Comparison of ENCODE assay signal across 13 cellular contexts in genomic region chr7:150971242-150972048, GRCh38. TPM values are rescaled to one million over a fixed set of nuclear protein-coding genes. Genes with fewer than 3 reads are reported as not detected.
A peak's percentile ranks its signal among the peaks of the same experiment; 100 is the strongest.
DNase-seq lines count a peak whose midpoint lies in the region; ATAC-seq, FAIRE-seq and TF ChIP-seq lines count a peak whose summit lies in the region.
"Had no signal": no experiment of that assay in that cellular context is flagged by ENCODE, and none has a peak within 500 bp of the region (broad histone marks: within the 10 kb centered on the region; RNA-seq: fewer than 3 reads in every experiment).

No MANE protein-coding gene starts in this region.

- no TSS peak for BruUV-seq in HepG2 (replicated peaks; lab: Mats Ljungman, UMichigan)

- peaks cover 18% of the 10 kb centered on the region for H3K4me1 ChIP-seq in HepG2 (ENCODE audit: insufficient read depth, low read length)
- H3K4me1 ChIP-seq: foreskin keratinocyte had no signal

- peak overlapping the region; percentile 80 for H3K27ac Mint-ChIP-seq in WTC11
- peak overlapping the region; percentile 5 for H3K27ac Mint-ChIP-seq in stimulated activated memory B cell treated with anti-CD40 and anti-IgM and Interleukin-4, amounts not matched to agents 10 μg/mL and 1 μg/mL and 100 μg/mL, for 72 hours
- H3K27ac Mint-ChIP-seq: activated naive CD8-positive, alpha-beta T cell had no signal

- peaks cover 13% of the 10 kb centered on the region for H3K27me3 Mint-ChIP-seq in WTC11 (ENCODE audit: low read depth)
- H3K27me3 Mint-ChIP-seq in stimulated activated memory B cell treated with anti-CD40 and anti-IgM and Interleukin-4, amounts not matched to agents 10 μg/mL and 1 μg/mL and 100 μg/mL, for 72 hours = peaks cover 7% of the 10 kb centered on the region
- H3K27me3 Mint-ChIP-seq: activated naive CD8-positive, alpha-beta T cell had no signal

- H3K36me3 ChIP-seq in HepG2 (replicated peaks in 1 of 2; ENCODE audit: control insufficient read depth in 1 of 2, insufficient read depth in 2 of 2, low read length in 2 of 2) = no peaks in the 10 kb centered on the region
- H3K36me3 ChIP-seq: tibial nerve had no signal

- TF ChIP-seq RAD21 in HepG2 (CRISPR knock-in tag; IDR thresholded peaks at IDR 0.05) = no peak

- ATAC-seq in WTC11 (no peak), HepG2 (no peak), GM19023 (IDR thresholded peaks at IDR 0.05; ENCODE audit: unreplicated experiment) (no peak)
- ATAC-seq in stimulated activated memory B cell treated with anti-CD40 and anti-IgM and Interleukin-4, amounts not matched to agents 10 μg/mL and 1 μg/mL and 100 μg/mL, for 72 hours = no peak
- ATAC-seq: foreskin keratinocyte had no signal

- no peaks in the 10 kb centered on the region for H3K36me3 Mint-ChIP-seq in WTC11
- H3K36me3 Mint-ChIP-seq in stimulated activated memory B cell treated with anti-CD40 and anti-IgM and Interleukin-4, amounts not matched to agents 10 μg/mL and 1 μg/mL and 100 μg/mL, for 72 hours = no peaks in the 10 kb centered on the region
- H3K36me3 Mint-ChIP-seq: activated naive CD8-positive, alpha-beta T cell had no signal

- no peak overlapping the region for H2AFZ ChIP-seq in HepG2 (ENCODE audit: low read length)

- FAIRE-seq in HepG2 (lab: Jason Lieb, UNC) = no peak

- H3K9me3 ChIP-seq in HepG2 (ENCODE audit: low read length) = no peaks in the 10 kb centered on the region
- H3K9me3 ChIP-seq: tibial nerve had no signal

- no peak overlapping the region for H3K4me2 ChIP-seq in HepG2 (ENCODE audit: low read depth, low read length)

- no peaks in the 10 kb centered on the region for H3K79me2 ChIP-seq in HepG2 (ENCODE audit: insufficient read depth, low read length)

- TF ChIP-seq EP300 in HepG2 (IDR thresholded peaks at IDR 0.05; ENCODE audit: low read depth in 2 of 2, low read length in 2 of 2) (no peak), HepG2 (CRISPR knock-in tag; IDR thresholded peaks at IDR 0.05; ENCODE audit: borderline replicate concordance) (no peak)

- intact Hi-C loops in HepG2 (cut with micrococcal nuclease; ENCODE audit: unreplicated experiment) = no loop called here

- H3K4me3 Mint-ChIP-seq in WTC11 = no peak overlapping the region
- H3K4me3 Mint-ChIP-seq in stimulated activated memory B cell treated with anti-CD40 and anti-IgM and Interleukin-4, amounts not matched to agents 10 μg/mL and 1 μg/mL and 100 μg/mL, for 72 hours = no peak overlapping the region
- H3K4me3 Mint-ChIP-seq: activated naive CD8-positive, alpha-beta T cell had no signal

- in situ Hi-C loops in HepG2 (cut with HindIII; ENCODE audit: extremely low pct_ligation_motif_present, low pct_unique_long_range_greater_than_20kb) = no loop called here

- no peaks in the 10 kb centered on the region for H3K9me3 Mint-ChIP-seq in WTC11
- H3K9me3 Mint-ChIP-seq in stimulated activated memory B cell treated with anti-CD40 and anti-IgM and Interleukin-4, amounts not matched to agents 10 μg/mL and 1 μg/mL and 100 μg/mL, for 72 hours = no peaks in the 10 kb centered on the region

- H3K9ac ChIP-seq in HepG2 (ENCODE audit: insufficient read depth, low read depth, low read length) = no peak overlapping the region

- peaks cover 48% of the 10 kb centered on the region for H3K4me1 Mint-ChIP-seq in WTC11
- H3K4me1 Mint-ChIP-seq in stimulated activated memory B cell treated with anti-CD40 and anti-IgM and Interleukin-4, amounts not matched to agents 10 μg/mL and 1 μg/mL and 100 μg/mL, for 72 hours = peaks cover 32% of the 10 kb centered on the region

- no peak for TF ChIP-seq POLR2A in HepG2 (IDR thresholded peaks at IDR 0.05; ENCODE audit: insufficient read depth in 1 of 2, low read depth in 2 of 2, low read length in 2 of 2)

- H3K27me3 ChIP-seq in HepG2 (ENCODE audit: control insufficient read depth in 1 of 2, insufficient read depth in 2 of 2, low read length in 2 of 2) = peaks cover 25 to 89% of the 10 kb centered on the region in 2 experiments

- H3K4me3 ChIP-seq in HepG2 (replicated peaks in 1 of 3; ENCODE audit: insufficient read depth in 1 of 3, low read depth in 2 of 3, low read length in 3 of 3) = no peak overlapping the region
- H3K4me3 ChIP-seq: tibial nerve had no signal

- peaks cover 5% of the 10 kb centered on the region; the same call in 1 of the 2 replicates for H4K20me1 ChIP-seq in HepG2 (ENCODE audit: insufficient read depth, low read length)

- no peak overlapping the region for H3K27ac ChIP-seq in HepG2 (ENCODE audit: extremely low read length, insufficient read depth, low read length)
- H3K27ac ChIP-seq: foreskin keratinocyte, tibial nerve had no signal

- WGBS in HepG2 (ENCODE audit: low lambda C conversion rate) = 6% methylated on average over 9 of the region's 17 CpGs

- DNase-seq in NCI-H1417 (lab: John Stamatoyannopoulos, UW) (peak; percentile 19 to 87 (median 85)), NCI-H1417 treated with DMSO at 0.1 percent for 48 hours (lab: John Stamatoyannopoulos, UW) (no peak), WTC11 (ENCODE audit: low spot score) (no peak), HepG2 (ENCODE audit: low spot score) (no peak), NOMO-1 (lab: John Stamatoyannopoulos, UW; ENCODE audit: unreplicated experiment in 2 of 2) (no peak)
- DNase-seq in effector CD4-positive, alpha-beta T cell = no peak
- DNase-seq: cortex of kidney, foreskin keratinocyte had no signal

- CTCF ChIA-PET in WTC11 (lab: Charles Lee) (interaction anchor here (0.6 to 6.0 kb wide), 8 partner anchors 8 to 558 kb away, joined by 3 to 50 read pairs (median 8); no protein-coding TSS in a partner anchor), HepG2 (lab: Yijun Ruan, JAX; ENCODE audit: low intra/inter-chr PET ratio, low total read pairs) (no interaction called here)

- TF ChIP-seq CTCF in WTC11 (IDR thresholded peaks at IDR 0.05) (no peak), HepG2 (CRISPR knock-in tag; IDR thresholded peaks at IDR 0.05) (no peak)

- POLR2A ChIA-PET in WTC11 (lab: Charles Lee) = no interaction called here
- POLR2A ChIA-PET in HepG2 (lab: Yijun Ruan, JAX) = no interaction called here

RNA-seq across cellular contexts. Expression of gene KCNH2, which starts 6.7 kb away (rescaled TPM):
- 13.9 to 16.2 TPM (median 14.6 TPM) in 3 replicates for total RNA-seq in WTC11 (2021)
- 0.11 TPM in 1 of 2 replicates, not detected in the other for total RNA-seq in HepG2 (2016; rRNA removed; fragmentation: Illumina TruSeq; extraction: Trizol)
- total RNA-seq in HepG2 (2016; cell fraction: cytosol; rRNA removed; fragmentation: Illumina TruSeq; extraction: Trizol; ENCODE audit: low read depth) = not detected in 2 replicates
- total RNA-seq in HepG2 (2016; cell fraction: insoluble cytoplasmic fraction; rRNA removed; fragmentation: Illumina TruSeq; extraction: Trizol) = 0.13 TPM in 1 of 2 replicates, not detected in the other
- total RNA-seq in HepG2 (2016; cell fraction: membrane; rRNA removed; fragmentation: Illumina TruSeq; extraction: Trizol) = 0.07 and 0.09 TPM in 2 replicates
- total RNA-seq in HepG2 (2016; cell fraction: nucleus; rRNA removed; fragmentation: Illumina TruSeq; extraction: Trizol) = 0.09 and 0.28 TPM in 2 replicates
- 0.09 and 0.12 TPM in 2 replicates for polyA plus RNA-seq in HepG2 (2011; rRNA removed)
- polyA plus RNA-seq in HepG2 (2011; cell fraction: cytosol; rRNA removed) = 0.09 and 0.11 TPM in 2 replicates
- polyA plus RNA-seq in HepG2 (2011; cell fraction: nucleus; rRNA removed) = 0.32 and 0.38 TPM in 2 replicates
- polyA plus RNA-seq in HepG2 (2012) = 0.07 TPM in 1 of 2 replicates, not detected in the other
- 0.03 TPM in 1 of 2 replicates, not detected in the other for polyA plus RNA-seq in HepG2 (2016; cell fraction: cytosol; fragmentation: Illumina TruSeq; extraction: Trizol; ENCODE audit: low read depth)
- not detected in 2 replicates for polyA plus RNA-seq in HepG2 (2016; cell fraction: insoluble cytoplasmic fraction; fragmentation: Illumina TruSeq; extraction: Trizol; ENCODE audit: low read depth)
- 0.06 TPM in 1 of 2 replicates, not detected in the other for polyA plus RNA-seq in HepG2 (2016; cell fraction: membrane; fragmentation: Illumina TruSeq; extraction: Trizol; ENCODE audit: low read depth)
- not detected in 2 replicates for polyA plus RNA-seq in HepG2 (2016; cell fraction: nucleus; fragmentation: Illumina TruSeq; extraction: Trizol; ENCODE audit: insufficient read depth, low read depth)
- 0.74 and 1.2 TPM in 2 replicates for polyA minus RNA-seq in HepG2 (2011; rRNA and poly(A)+ RNA removed; ENCODE audit: low replicate concordance)
- polyA minus RNA-seq in HepG2 (2011; cell fraction: cytosol; rRNA and poly(A)+ RNA removed) = 0.30 TPM in 1 of 2 replicates, not detected in the other
- polyA minus RNA-seq in HepG2 (2011; cell fraction: nucleus; rRNA and poly(A)+ RNA removed) = 0.13 TPM in 1 of 2 replicates, not detected in the other
- total RNA-seq: foreskin keratinocyte had no signal
- polyA plus RNA-seq: foreskin keratinocyte had no signal

RNA-seq across cellular contexts. Expression of gene NOS3, which starts 19.4 kb away (rescaled TPM):
- total RNA-seq in WTC11 (2021) (5.7 to 7.0 TPM (median 6.6 TPM) in 3 replicates), HepG2 (2016; rRNA removed; fragmentation: Illumina TruSeq; extraction: Trizol) (3.7 and 4.8 TPM in 2 replicates)
- total RNA-seq in HepG2 (2016; cell fraction: cytosol; rRNA removed; fragmentation: Illumina TruSeq; extraction: Trizol; ENCODE audit: low read depth) = 2.6 and 2.9 TPM in 2 replicates
- total RNA-seq in HepG2 (2016; cell fraction: insoluble cytoplasmic fraction; rRNA removed; fragmentation: Illumina TruSeq; extraction: Trizol) = 4.2 and 4.4 TPM in 2 replicates
- 3.6 and 5.1 TPM in 2 replicates for total RNA-seq in HepG2 (2016; cell fraction: membrane; rRNA removed; fragmentation: Illumina TruSeq; extraction: Trizol)
- 3.2 and 5.3 TPM in 2 replicates for total RNA-seq in HepG2 (2016; cell fraction: nucleus; rRNA removed; fragmentation: Illumina TruSeq; extraction: Trizol)
- polyA plus RNA-seq in HepG2 (2011; rRNA removed) = 7.5 and 10.1 TPM in 2 replicates
- polyA plus RNA-seq in HepG2 (2011; cell fraction: cytosol; rRNA removed) = 5.8 and 10.0 TPM in 2 replicates
- polyA plus RNA-seq in HepG2 (2011; cell fraction: nucleus; rRNA removed) = 17.6 and 19.9 TPM in 2 replicates
- polyA plus RNA-seq in HepG2 (2012) = 4.8 and 5.0 TPM in 2 replicates
- polyA plus RNA-seq in HepG2 (2016; cell fraction: cytosol; fragmentation: Illumina TruSeq; extraction: Trizol; ENCODE audit: low read depth) = 3.9 and 4.8 TPM in 2 replicates
- 7.8 and 8.1 TPM in 2 replicates for polyA plus RNA-seq in HepG2 (2016; cell fraction: insoluble cytoplasmic fraction; fragmentation: Illumina TruSeq; extraction: Trizol; ENCODE audit: low read depth)
- 5.6 and 8.0 TPM in 2 replicates for polyA plus RNA-seq in HepG2 (2016; cell fraction: membrane; fragmentation: Illumina TruSeq; extraction: Trizol; ENCODE audit: low read depth)
- polyA plus RNA-seq in HepG2 (2016; cell fraction: nucleus; fragmentation: Illumina TruSeq; extraction: Trizol; ENCODE audit: insufficient read depth, low read depth) = 5.7 and 8.2 TPM in 2 replicates
- 0.65 and 23.1 TPM in 2 replicates for polyA minus RNA-seq in HepG2 (2011; rRNA and poly(A)+ RNA removed; ENCODE audit: low replicate concordance)
- polyA minus RNA-seq in HepG2 (2011; cell fraction: cytosol; rRNA and poly(A)+ RNA removed) = 8.4 and 12.0 TPM in 2 replicates
- 5.0 and 6.3 TPM in 2 replicates for polyA minus RNA-seq in HepG2 (2011; cell fraction: nucleus; rRNA and poly(A)+ RNA removed)

RNA-seq across cellular contexts. Expression of gene ATG9B, which starts 52.8 kb away (rescaled TPM):
- total RNA-seq in WTC11 (2021) = 2.4 to 3.8 TPM (median 2.4 TPM) in 3 replicates
- total RNA-seq in HepG2 (2016; rRNA removed; fragmentation: Illumina TruSeq; extraction: Trizol) = not detected in 2 replicates
- total RNA-seq in HepG2 (2016; cell fraction: cytosol; rRNA removed; fragmentation: Illumina TruSeq; extraction: Trizol; ENCODE audit: low read depth) = 0.18 TPM in 1 of 2 replicates, not detected in the other
- total RNA-seq in HepG2 (2016; cell fraction: insoluble cytoplasmic fraction; rRNA removed; fragmentation: Illumina TruSeq; extraction: Trizol) = 0.04 TPM in 1 of 2 replicates, not detected in the other
- not detected in 2 replicates for total RNA-seq in HepG2 (2016; cell fraction: membrane; rRNA removed; fragmentation: Illumina TruSeq; extraction: Trizol)
- total RNA-seq in HepG2 (2016; cell fraction: nucleus; rRNA removed; fragmentation: Illumina TruSeq; extraction: Trizol) = 0.13 TPM in 1 of 2 replicates, not detected in the other
- polyA plus RNA-seq in HepG2 (2011; rRNA removed) = 0.24 and 0.39 TPM in 2 replicates
- 0.13 and 0.15 TPM in 2 replicates for polyA plus RNA-seq in HepG2 (2011; cell fraction: cytosol; rRNA removed)
- 2.9 and 3.2 TPM in 2 replicates for polyA plus RNA-seq in HepG2 (2011; cell fraction: nucleus; rRNA removed)
- 0.51 and 0.72 TPM in 2 replicates for polyA plus RNA-seq in HepG2 (2012)
- not detected in 2 replicates for polyA plus RNA-seq in HepG2 (2016; cell fraction: cytosol; fragmentation: Illumina TruSeq; extraction: Trizol; ENCODE audit: low read depth)
- not detected in 2 replicates for polyA plus RNA-seq in HepG2 (2016; cell fraction: insoluble cytoplasmic fraction; fragmentation: Illumina TruSeq; extraction: Trizol; ENCODE audit: low read depth)
- not detected in 2 replicates for polyA plus RNA-seq in HepG2 (2016; cell fraction: membrane; fragmentation: Illumina TruSeq; extraction: Trizol; ENCODE audit: low read depth)
- 0.12 and 0.88 TPM in 2 replicates for polyA plus RNA-seq in HepG2 (2016; cell fraction: nucleus; fragmentation: Illumina TruSeq; extraction: Trizol; ENCODE audit: insufficient read depth, low read depth)
- 0.08 TPM in 1 of 2 replicates, not detected in the other for polyA minus RNA-seq in HepG2 (2011; rRNA and poly(A)+ RNA removed; ENCODE audit: low replicate concordance)
- not detected in 2 replicates for polyA minus RNA-seq in HepG2 (2011; cell fraction: cytosol; rRNA and poly(A)+ RNA removed)
- polyA minus RNA-seq in HepG2 (2011; cell fraction: nucleus; rRNA and poly(A)+ RNA removed) = 0.25 and 0.26 TPM in 2 replicates
- total RNA-seq: posterior vena cava, tibial nerve had no signal

RNA-seq across cellular contexts. Expression of gene ABCB8, which starts 56.8 kb away (rescaled TPM):
- total RNA-seq in WTC11 (2021) (27.9 to 35.9 TPM (median 28.4 TPM) in 3 replicates), HepG2 (2016; rRNA removed; fragmentation: Illumina TruSeq; extraction: Trizol) (7.2 and 16.7 TPM in 2 replicates)
- 1.1 and 2.0 TPM in 2 replicates for total RNA-seq in HepG2 (2016; cell fraction: cytosol; rRNA removed; fragmentation: Illumina TruSeq; extraction: Trizol; ENCODE audit: low read depth)
- total RNA-seq in HepG2 (2016; cell fraction: insoluble cytoplasmic fraction; rRNA removed; fragmentation: Illumina TruSeq; extraction: Trizol) = 7.2 and 16.4 TPM in 2 replicates
- 3.4 and 3.7 TPM in 2 replicates for total RNA-seq in HepG2 (2016; cell fraction: membrane; rRNA removed; fragmentation: Illumina TruSeq; extraction: Trizol)
- total RNA-seq in HepG2 (2016; cell fraction: nucleus; rRNA removed; fragmentation: Illumina TruSeq; extraction: Trizol) = 12.9 and 13.9 TPM in 2 replicates
- polyA plus RNA-seq in HepG2 (2011; rRNA removed) = 6.6 and 6.9 TPM in 2 replicates
- polyA plus RNA-seq in HepG2 (2011; cell fraction: cytosol; rRNA removed) = 3.9 and 9.1 TPM in 2 replicates
- 20.5 and 25.6 TPM in 2 replicates for polyA plus RNA-seq in HepG2 (2011; cell fraction: nucleus; rRNA removed)
- polyA plus RNA-seq in HepG2 (2012) = 4.2 and 4.4 TPM in 2 replicates
- 1.5 and 1.9 TPM in 2 replicates for polyA plus RNA-seq in HepG2 (2016; cell fraction: cytosol; fragmentation: Illumina TruSeq; extraction: Trizol; ENCODE audit: low read depth)
- 5.2 and 6.7 TPM in 2 replicates for polyA plus RNA-seq in HepG2 (2016; cell fraction: insoluble cytoplasmic fraction; fragmentation: Illumina TruSeq; extraction: Trizol; ENCODE audit: low read depth)
- 2.6 and 2.9 TPM in 2 replicates for polyA plus RNA-seq in HepG2 (2016; cell fraction: membrane; fragmentation: Illumina TruSeq; extraction: Trizol; ENCODE audit: low read depth)
- polyA plus RNA-seq in HepG2 (2016; cell fraction: nucleus; fragmentation: Illumina TruSeq; extraction: Trizol; ENCODE audit: insufficient read depth, low read depth) = 23.3 and 23.7 TPM in 2 replicates
- 34.8 and 52.5 TPM in 2 replicates for polyA minus RNA-seq in HepG2 (2011; rRNA and poly(A)+ RNA removed; ENCODE audit: low replicate concordance)
- 7.6 and 11.1 TPM in 2 replicates for polyA minus RNA-seq in HepG2 (2011; cell fraction: cytosol; rRNA and poly(A)+ RNA removed)
- 13.7 and 16.2 TPM in 2 replicates for polyA minus RNA-seq in HepG2 (2011; cell fraction: nucleus; rRNA and poly(A)+ RNA removed)

Comparison
In these comparisons a context has a peak if more than half of its experiments do, and no peak if none do; other contexts are left out.
1. DNase-seq: peak in NCI-H1417 (3 of 3); none in NCI-H1417 treated with DMSO at 0.1 percent for 48 hours (single experiment), WTC11 (single experiment), HepG2 (single experiment), NOMO-1 (0 of 2) and effector CD4-positive, alpha-beta T cell (single experiment).
2. RNA of gene KCNH2, which starts 6.7 kb away (total RNA-seq): 13.9 to 16.2 TPM in WTC11; 0.07 to 0.28 TPM in HepG2; every median in the first group is over 10 times any median in the second.